22 cellular contexts compared by ENCODE assay signal in the genomic region with DNA sequence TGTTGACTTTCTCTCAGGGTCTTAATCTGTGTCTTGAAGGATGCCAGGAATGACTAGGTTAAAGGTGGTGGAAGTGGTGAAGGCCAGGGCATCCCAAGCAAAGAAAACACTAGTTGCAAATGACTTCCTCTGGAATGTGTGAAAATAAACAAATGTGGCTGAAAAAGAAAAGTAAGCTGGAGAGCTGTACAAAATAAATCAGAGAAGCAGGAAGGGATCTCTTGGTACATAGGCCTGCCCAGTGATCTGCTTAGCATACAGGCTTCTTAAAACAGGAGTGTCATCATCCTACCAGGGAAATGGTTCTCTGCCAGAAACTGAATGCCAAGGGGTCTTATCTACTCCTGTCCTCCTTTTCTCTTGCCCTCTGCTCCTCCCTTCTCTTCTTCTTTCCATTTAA.
DNase-seq lines count a peak whose midpoint lies in the region; ATAC-seq and TF ChIP-seq lines count a peak whose summit lies in the region.
"Had no signal": no experiment of that assay in that cellular context is flagged by ENCODE, and none has a peak within 500 bp of the region (broad histone marks: within the 10 kb centered on the region; RNA-seq: fewer than 3 reads in every experiment).

No MANE protein-coding gene starts in this region.

- peaks cover 9% of the 10 kb centered on the region; the same call in 1 of the 2 replicates for H3K36me3 ChIP-seq in GM23338 (ENCODE audit: insufficient read depth)
- 0 out of 2 replicates have a peak, but pooled peaks cover 5% of the 10 kb centered on the region for H3K36me3 ChIP-seq in HUES6 (ENCODE audit: control insufficient read depth, insufficient read depth, low read length)
- H3K36me3 ChIP-seq in iPS-18a (ENCODE audit: control insufficient read depth, low read depth, low read length): no peaks in the 10 kb centered on the region
- no peaks in the 10 kb centered on the region for H3K36me3 ChIP-seq in thyroid gland
- H3K36me3 ChIP-seq: BE2C; BLaER1 treated with 17β-estradiol and CSF1 and Interleukin-3, amounts not matched to agents 10 nM and 100 nM had no signal

- peaks cover 8% of the 10 kb centered on the region; the same call in 1 of the 2 replicates for H3K9me2 ChIP-seq in GM23338 (ENCODE audit: insufficient read depth)

- peaks cover 53% of the 10 kb centered on the region for H3K9me3 Mint-ChIP-seq in GM23338
- H3K9me3 Mint-ChIP-seq in T-cell: peaks cover 18 to 46% (median 26%) of the 10 kb centered on the region in 3 donors

- intact Hi-C loops in thyroid gland (cut with DNase I): no loop called here

- H3K27ac ChIP-seq in GM23338 (ENCODE audit: low read depth) (no peak overlapping the region), HUES6 (ENCODE audit: low read depth, low read length) (peak overlapping the region; percentile 80; the same call in 1 of the 2 replicates), iPS-18a (ENCODE audit: low read length) (peak overlapping the region; percentile 34), thyroid gland (peak overlapping the region; percentile 71 to 89 (median 85))
- H3K27ac ChIP-seq: A549; BLaER1 treated with 17β-estradiol and CSF1 and Interleukin-3, amounts not matched to agents 10 nM and 100 nM; GM23248 had no signal

- no peaks in the 10 kb centered on the region for H3K27me3 ChIP-seq in GM23338 (ENCODE audit: insufficient read depth)
- no peaks in the 10 kb centered on the region for H3K27me3 ChIP-seq in HUES6 (ENCODE audit: control insufficient read depth, insufficient read depth, low read length)
- H3K27me3 ChIP-seq in iPS-18a (ENCODE audit: control insufficient read depth, insufficient read depth, low read length): no peaks in the 10 kb centered on the region
- no peaks in the 10 kb centered on the region for H3K27me3 ChIP-seq in thyroid gland
- H3K27me3 ChIP-seq: BE2C; BLaER1 treated with 17β-estradiol and CSF1 and Interleukin-3, amounts not matched to agents 10 nM and 100 nM had no signal

- H3K9me3 ChIP-seq in HUES6 (ENCODE audit: control insufficient read depth, insufficient read depth, low read depth, low read length): peaks cover 31% of the 10 kb centered on the region
- H3K9me3 ChIP-seq in iPS-18a (ENCODE audit: control insufficient read depth, low read depth, low read length): peaks cover 13% of the 10 kb centered on the region
- H3K9me3 ChIP-seq in thyroid gland: no peaks in the 10 kb centered on the region
- H3K9me3 ChIP-seq: A549; BE2C; BLaER1 treated with 17β-estradiol and CSF1 and Interleukin-3, amounts not matched to agents 10 nM and 100 nM had no signal

- peaks cover 22% of the 10 kb centered on the region for H3K4me1 ChIP-seq in GM23338 (ENCODE audit: insufficient read depth)
- H3K4me1 ChIP-seq in HUES6 (ENCODE audit: control insufficient read depth, insufficient read depth, low read length): peaks cover 19% of the 10 kb centered on the region; the same call in 1 of the 2 replicates
- peaks cover 13% of the 10 kb centered on the region for H3K4me1 ChIP-seq in iPS-18a (ENCODE audit: control insufficient read depth, low read depth, low read length)
- H3K4me1 ChIP-seq in thyroid gland: peaks cover 56 to 62% of the 10 kb centered on the region in 2 donors
- H3K4me1 ChIP-seq: A549; BE2C; BLaER1 treated with 17β-estradiol and CSF1 and Interleukin-3, amounts not matched to agents 10 nM and 100 nM had no signal

- 0 out of 2 replicates have a peak overlapping the region, but pooled peaks have one; percentile 1 for H3K4me2 ChIP-seq in GM23338
- H3K4me2 ChIP-seq: A549; BLaER1 treated with 17β-estradiol and CSF1 and Interleukin-3, amounts not matched to agents 10 nM and 100 nM had no signal

- H3K4me3 ChIP-seq in GM23338 (no peak overlapping the region), HUES6 (ENCODE audit: low read depth, low read length) (no peak overlapping the region), iPS-18a (ENCODE audit: low read length) (no peak overlapping the region), thyroid gland (replicated peaks in 1 of 3) (no peak overlapping the region)
- H3K4me3 ChIP-seq: A549; BLaER1 treated with 17β-estradiol and CSF1 and Interleukin-3, amounts not matched to agents 10 nM and 100 nM; GM23248 had no signal

- no peak overlapping the region for H3K9ac ChIP-seq in HUES6 (ENCODE audit: low read length)
- H3K9ac ChIP-seq in iPS-18a (ENCODE audit: low read length): no peak overlapping the region
- H3K9ac ChIP-seq: BLaER1 treated with 17β-estradiol and CSF1 and Interleukin-3, amounts not matched to agents 10 nM and 100 nM; GM23248 had no signal

- no peak overlapping the region for H2AFZ ChIP-seq in GM23338
- H2AFZ ChIP-seq: GM23248 had no signal

- no peak for ATAC-seq in GM23338
- ATAC-seq in GM21529 (IDR thresholded peaks at IDR 0.05; ENCODE audit: unreplicated experiment): no peak
- no peak for ATAC-seq in T-cell (replicated peaks in 1 of 4)
- ATAC-seq: A549 had no signal

- H3K27me3 Mint-ChIP-seq in GM23338 (ENCODE audit: insufficient read depth, low read depth, poor library complexity) (peaks cover 11% of the 10 kb centered on the region), T-cell (no peaks in the 10 kb centered on the region)
- H3K27me3 Mint-ChIP-seq: CD4-positive, alpha-beta T cell; CD8-positive, alpha-beta memory T cell had no signal

- CTCF ChIA-PET in T-cell (lab: Charles Lee): no interaction called here

- peak overlapping the region; percentile 17 for H3K27ac Mint-ChIP-seq in GM23338
- no peak overlapping the region for H3K27ac Mint-ChIP-seq in T-cell
- H3K27ac Mint-ChIP-seq: CD14-positive monocyte; CD4-positive, alpha-beta T cell; CD8-positive, alpha-beta memory T cell had no signal

- H3K4me1 Mint-ChIP-seq in GM23338 (peaks cover 33% of the 10 kb centered on the region), T-cell (no peaks in the 10 kb centered on the region)
- H3K4me1 Mint-ChIP-seq: CD14-positive monocyte; CD8-positive, alpha-beta memory T cell had no signal

- POLR2A ChIA-PET in T-cell (lab: Charles Lee): no interaction called here

- no peak for TF ChIP-seq POLR2A in thyroid gland (IDR thresholded peaks at IDR 0.05)

- H4K20me1 ChIP-seq in GM23338 (replicated peaks; ENCODE audit: insufficient read depth): no peaks in the 10 kb centered on the region
- H4K20me1 ChIP-seq: BLaER1 treated with 17β-estradiol and CSF1 and Interleukin-3, amounts not matched to agents 10 nM and 100 nM had no signal

- H3F3A ChIP-seq in GM23338 (replicated peaks; ENCODE audit: low read depth): no peaks in the 10 kb centered on the region

- TF ChIP-seq CTCF in GM23338 (conservative IDR thresholded peaks at IDR 0.05; ENCODE audit: low read depth in 2 of 2) (no peak), thyroid gland (IDR thresholded peaks at IDR 0.05) (no peak)

- DNase-seq in GM23338 (ENCODE audit: low spot score): no peak
- peak; percentile 44 to 52 for DNase-seq in thyroid gland
- DNase-seq in islet precursor cell: no peak
- DNase-seq in T-cell: no peak
- DNase-seq: 8988T; ACHN; AML-193; BE2C; Calu3; CD4-positive, alpha-beta T cell; CD8-positive, alpha-beta memory T cell; DMS53; DMS79 treated with DMSO at 0.1 percent for 48 hours; GF-D8; GM23248; HCEC 1CT had no signal

- H3K4me3 Mint-ChIP-seq in GM23338: no peak overlapping the region
- H3K4me3 Mint-ChIP-seq in T-cell: no peak overlapping the region
- H3K4me3 Mint-ChIP-seq: CD14-positive monocyte; CD4-positive, alpha-beta T cell; CD8-positive, alpha-beta memory T cell had no signal

- H3K36me3 Mint-ChIP-seq in GM23338 (ENCODE audit: low read depth) (peaks cover 68% of the 10 kb centered on the region), T-cell (no peaks in the 10 kb centered on the region)
- H3K36me3 Mint-ChIP-seq: CD14-positive monocyte; CD8-positive, alpha-beta memory T cell had no signal

- no peaks in the 10 kb centered on the region for H3K79me2 ChIP-seq in GM23338 (replicated peaks; ENCODE audit: insufficient read depth)

Comparison
In these comparisons a context has a peak if more than half of its experiments do, and no peak if none do; other contexts are left out.
1. DNase-seq: peak in thyroid gland (2 of 2); none in GM23338 (single experiment), islet precursor cell (single experiment) and T-cell (0 of 34).